1 cellular context compared by ENCODE assay signal in genomic region chr18:79413025-79413424, GRCh38.
TF ChIP-seq lines count a peak whose summit lies in the region.

No MANE protein-coding gene starts in this region.

TF ChIP-seq in K562, 482 proteins besides CTCF, POLR2A, EP300 and RAD21 (continued from another document and continues in another):
- TF ChIP-seq FOSL1 (tag; conservative IDR thresholded peaks at IDR 0.05) (peak; percentile 49), CEBPG (CRISPR knock-in tag; IDR thresholded peaks at IDR 0.05) (peak; percentile 37; the same call in 1 of the 2 replicates), CEBPG (tag; conservative IDR thresholded peaks at IDR 0.05 in 1 of 2, IDR thresholded peaks at IDR 0.05 in 1 of 2) (peak in 1 of 2 experiments; percentile 63; a peak in 1 of 4 replicates), LARP7 (IDR thresholded peaks at IDR 0.05) (no peak), HMGN3 (IDR thresholded peaks at IDR 0.05; ENCODE audit: borderline replicate concordance, extremely low read depth, insufficient read length, low read depth, low read length) (no peak), USF2 (CRISPR knock-in tag; IDR thresholded peaks at IDR 0.05) (no peak), BRD9 (IDR thresholded peaks at IDR 0.05; ENCODE audit: low read depth, partially characterized antibody) (no peak), RHOXF2B (CRISPR knock-in tag; conservative IDR thresholded peaks at IDR 0.05) (no peak), OTX1 (CRISPR knock-in tag; IDR thresholded peaks at IDR 0.05) (no peak), C11orf30 (IDR thresholded peaks at IDR 0.05; ENCODE audit: low read depth) (no peak), ZNF778 (CRISPR knock-in tag; IDR thresholded peaks at IDR 0.05) (no peak), HDAC8 (tag; IDR thresholded peaks at IDR 0.05) (no peak), ZNF280A (IDR thresholded peaks at IDR 0.05; ENCODE audit: low read depth, partially characterized antibody) (no peak), MAFG (tag; conservative IDR thresholded peaks at IDR 0.05) (no peak), SUPT5H (IDR thresholded peaks at IDR 0.05) (no peak), JUN (IDR thresholded peaks at IDR 0.05; ENCODE audit: borderline replicate concordance, low read depth, low read length) (peak; percentile 79), JUN (CRISPR knock-in tag; IDR thresholded peaks at IDR 0.05; ENCODE audit: borderline replicate concordance) (no peak), SETDB1 (IDR thresholded peaks at IDR 0.05; ENCODE audit: low read length) (no peak), TOE1 (IDR thresholded peaks at IDR 0.05; ENCODE audit: borderline replicate concordance) (0 out of 2 replicates have a peak, but pooled peaks have one; percentile 25), TOE1 (CRISPR knock-in tag; IDR thresholded peaks at IDR 0.05; ENCODE audit: borderline replicate concordance, low read depth) (no peak), ZFP1 (CRISPR knock-in tag; IDR thresholded peaks at IDR 0.05) (no peak), ZNF197 (CRISPR knock-in tag; IDR thresholded peaks at IDR 0.05; ENCODE audit: low read depth) (no peak), FIP1L1 (IDR thresholded peaks at IDR 0.05; ENCODE audit: low read depth, low read length, poor library complexity, severe bottlenecking) (no peak), MEF2D (tag; conservative IDR thresholded peaks at IDR 0.05; ENCODE audit: low read depth) (no peak), RCOR1 (IDR thresholded peaks at IDR 0.05; ENCODE audit: borderline replicate concordance in 1 of 2, low read depth in 2 of 2, low read length in 2 of 2) (peak in 1 of 2 experiments; percentile 20; a peak in 1 of 4 replicates), U2AF2 (optimal IDR thresholded peaks at IDR 0.05; ENCODE audit: low read depth, low read length) (no peak), NELFE (IDR thresholded peaks at IDR 0.05; ENCODE audit: insufficient read depth, insufficient read length) (no peak), TCF3 (CRISPR knock-in tag; IDR thresholded peaks at IDR 0.05) (peak; percentile 63), TFAM (CRISPR knock-in tag; conservative IDR thresholded peaks at IDR 0.05) (no peak), NUFIP1 (IDR thresholded peaks at IDR 0.05; ENCODE audit: partially characterized antibody) (no peak), SRSF1 (IDR thresholded peaks at IDR 0.05; ENCODE audit: low read depth, low read length) (no peak), ZNF764 (CRISPR knock-in tag; IDR thresholded peaks at IDR 0.05; ENCODE audit: low read depth) (no peak), FOXK2 (conservative IDR thresholded peaks at IDR 0.05 in 1 of 2, IDR thresholded peaks at IDR 0.05 in 1 of 2; ENCODE audit: low read depth in 2 of 2) (no peak), MCM7 (IDR thresholded peaks at IDR 0.05) (no peak), CHD1 (IDR thresholded peaks at IDR 0.05; ENCODE audit: low read length) (no peak), CBX2 (IDR thresholded peaks at IDR 0.05; ENCODE audit: insufficient read depth, low read length, poor library complexity, severe bottlenecking) (no peak), PHF21A (IDR thresholded peaks at IDR 0.05; ENCODE audit: borderline replicate concordance, low read depth) (no peak), ZNF212 (CRISPR knock-in tag; IDR thresholded peaks at IDR 0.05) (no peak), ZNF696 (CRISPR knock-in tag; conservative IDR thresholded peaks at IDR 0.05) (no peak), ZNF175 (CRISPR knock-in tag; IDR thresholded peaks at IDR 0.05; ENCODE audit: low read depth) (peak; percentile 52; the same call in 1 of the 2 replicates), CUX1 (CRISPR knock-in tag; IDR thresholded peaks at IDR 0.05) (no peak), ZNF134 (CRISPR knock-in tag; conservative IDR thresholded peaks at IDR 0.05) (no peak), MEIS2 (IDR thresholded peaks at IDR 0.05; ENCODE audit: partially characterized antibody) (peak; percentile 95), ZNF274 (IDR thresholded peaks at IDR 0.05; ENCODE audit: borderline replicate concordance, low read depth, low read length) (no peak), NBN (IDR thresholded peaks at IDR 0.05; ENCODE audit: low read depth) (no peak), TAL1 (IDR thresholded peaks at IDR 0.05) (peak; percentile 20; the same call in 1 of the 2 replicates), BDP1 (IDR thresholded peaks at IDR 0.05; ENCODE audit: insufficient read depth, insufficient read length) (no peak), HNRNPLL (IDR thresholded peaks at IDR 0.05; ENCODE audit: low read depth, low read length, poor library complexity, severe bottlenecking) (no peak)
- TF ChIP-seq, protein P1, sequence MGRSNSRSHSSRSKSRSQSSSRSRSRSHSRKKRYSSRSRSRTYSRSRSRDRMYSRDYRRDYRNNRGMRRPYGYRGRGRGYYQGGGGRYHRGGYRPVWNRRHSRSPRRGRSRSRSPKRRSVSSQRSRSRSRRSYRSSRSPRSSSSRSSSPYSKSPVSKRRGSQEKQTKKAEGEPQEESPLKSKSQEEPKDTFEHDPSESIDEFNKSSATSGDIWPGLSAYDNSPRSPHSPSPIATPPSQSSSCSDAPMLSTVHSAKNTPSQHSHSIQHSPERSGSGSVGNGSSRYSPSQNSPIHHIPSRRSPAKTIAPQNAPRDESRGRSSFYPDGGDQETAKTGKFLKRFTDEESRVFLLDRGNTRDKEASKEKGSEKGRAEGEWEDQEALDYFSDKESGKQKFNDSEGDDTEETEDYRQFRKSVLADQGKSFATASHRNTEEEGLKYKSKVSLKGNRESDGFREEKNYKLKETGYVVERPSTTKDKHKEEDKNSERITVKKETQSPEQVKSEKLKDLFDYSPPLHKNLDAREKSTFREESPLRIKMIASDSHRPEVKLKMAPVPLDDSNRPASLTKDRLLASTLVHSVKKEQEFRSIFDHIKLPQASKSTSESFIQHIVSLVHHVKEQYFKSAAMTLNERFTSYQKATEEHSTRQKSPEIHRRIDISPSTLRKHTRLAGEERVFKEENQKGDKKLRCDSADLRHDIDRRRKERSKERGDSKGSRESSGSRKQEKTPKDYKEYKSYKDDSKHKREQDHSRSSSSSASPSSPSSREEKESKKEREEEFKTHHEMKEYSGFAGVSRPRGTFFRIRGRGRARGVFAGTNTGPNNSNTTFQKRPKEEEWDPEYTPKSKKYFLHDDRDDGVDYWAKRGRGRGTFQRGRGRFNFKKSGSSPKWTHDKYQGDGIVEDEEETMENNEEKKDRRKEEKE (IDR thresholded peaks at IDR 0.05; ENCODE audit: borderline replicate concordance in 1 of 2, control insufficient read depth in 1 of 2, low read depth in 2 of 2, low read length in 1 of 2) = no peak
- TF ChIP-seq, protein P2, sequence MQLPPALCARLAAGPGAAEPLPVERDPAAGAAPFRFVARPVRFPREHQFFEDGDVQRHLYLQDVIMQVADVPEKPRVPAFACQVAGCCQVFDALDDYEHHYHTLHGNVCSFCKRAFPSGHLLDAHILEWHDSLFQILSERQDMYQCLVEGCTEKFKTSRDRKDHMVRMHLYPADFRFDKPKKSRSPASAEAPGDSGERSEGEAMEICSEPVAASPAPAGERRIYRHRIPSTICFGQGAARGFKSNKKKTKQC (CRISPR knock-in tag; IDR thresholded peaks at IDR 0.05) = no peak
- TF ChIP-seq, protein P3, sequence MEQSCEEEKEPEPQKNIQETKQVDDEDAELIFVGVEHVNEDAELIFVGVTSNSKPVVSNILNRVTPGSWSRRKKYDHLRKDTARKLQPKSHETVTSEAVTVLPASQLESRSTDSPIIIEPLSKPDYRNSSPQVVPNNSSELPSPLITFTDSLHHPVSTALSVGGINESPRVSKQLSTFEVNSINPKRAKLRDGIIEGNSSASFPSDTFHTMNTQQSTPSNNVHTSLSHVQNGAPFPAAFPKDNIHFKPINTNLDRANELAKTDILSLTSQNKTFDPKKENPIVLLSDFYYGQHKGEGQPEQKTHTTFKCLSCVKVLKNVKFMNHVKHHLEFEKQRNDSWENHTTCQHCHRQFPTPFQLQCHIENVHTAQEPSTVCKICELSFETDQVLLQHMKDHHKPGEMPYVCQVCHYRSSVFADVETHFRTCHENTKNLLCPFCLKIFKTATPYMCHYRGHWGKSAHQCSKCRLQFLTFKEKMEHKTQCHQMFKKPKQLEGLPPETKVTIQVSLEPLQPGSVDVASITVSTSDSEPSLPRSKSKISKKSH (CRISPR knock-in tag; IDR thresholded peaks at IDR 0.05) = no peak
- TF ChIP-seq, protein P4, sequence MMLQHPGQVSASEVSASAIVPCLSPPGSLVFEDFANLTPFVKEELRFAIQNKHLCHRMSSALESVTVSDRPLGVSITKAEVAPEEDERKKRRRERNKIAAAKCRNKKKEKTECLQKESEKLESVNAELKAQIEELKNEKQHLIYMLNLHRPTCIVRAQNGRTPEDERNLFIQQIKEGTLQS (IDR thresholded peaks at IDR 0.05) = peak; percentile 96
- TF ChIP-seq, protein P4 (CRISPR knock-in tag; conservative IDR thresholded peaks at IDR 0.05) = no peak; the same call in 1 of the 2 replicates
- TF ChIP-seq, protein P5, sequence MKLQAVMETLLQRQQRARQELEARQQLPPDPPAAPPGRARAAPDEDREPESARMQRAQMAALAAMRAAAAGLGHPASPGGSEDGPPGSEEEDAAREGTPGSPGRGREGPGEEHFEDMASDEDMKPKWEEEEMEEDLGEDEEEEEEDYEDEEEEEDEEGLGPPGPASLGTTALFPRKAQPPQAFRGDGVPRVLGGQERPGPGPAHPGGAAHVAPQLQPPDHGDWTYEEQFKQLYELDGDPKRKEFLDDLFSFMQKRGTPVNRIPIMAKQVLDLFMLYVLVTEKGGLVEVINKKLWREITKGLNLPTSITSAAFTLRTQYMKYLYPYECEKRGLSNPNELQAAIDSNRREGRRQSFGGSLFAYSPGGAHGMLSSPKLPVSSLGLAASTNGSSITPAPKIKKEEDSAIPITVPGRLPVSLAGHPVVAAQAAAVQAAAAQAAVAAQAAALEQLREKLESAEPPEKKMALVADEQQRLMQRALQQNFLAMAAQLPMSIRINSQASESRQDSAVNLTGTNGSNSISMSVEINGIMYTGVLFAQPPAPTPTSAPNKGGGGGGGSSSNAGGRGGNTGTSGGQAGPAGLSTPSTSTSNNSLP (IDR thresholded peaks at IDR 0.05; ENCODE audit: borderline replicate concordance, low read depth, low read length) = no peak
- TF ChIP-seq, protein P6, sequence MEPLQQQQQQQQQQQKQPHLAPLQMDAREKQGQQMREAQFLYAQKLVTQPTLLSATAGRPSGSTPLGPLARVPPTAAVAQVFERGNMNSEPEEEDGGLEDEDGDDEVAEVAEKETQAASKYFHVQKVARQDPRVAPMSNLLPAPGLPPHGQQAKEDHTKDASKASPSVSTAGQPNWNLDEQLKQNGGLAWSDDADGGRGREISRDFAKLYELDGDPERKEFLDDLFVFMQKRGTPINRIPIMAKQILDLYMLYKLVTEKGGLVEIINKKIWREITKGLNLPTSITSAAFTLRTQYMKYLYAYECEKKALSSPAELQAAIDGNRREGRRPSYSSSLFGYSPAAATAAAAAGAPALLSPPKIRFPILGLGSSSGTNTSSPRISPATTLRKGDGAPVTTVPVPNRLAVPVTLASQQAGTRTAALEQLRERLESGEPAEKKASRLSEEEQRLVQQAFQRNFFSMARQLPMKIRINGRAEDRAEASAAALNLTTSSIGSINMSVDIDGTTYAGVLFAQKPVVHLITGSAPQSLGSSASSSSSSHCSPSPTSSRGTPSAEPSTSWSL (CRISPR knock-in tag; IDR thresholded peaks at IDR 0.05; ENCODE audit: borderline replicate concordance) = no peak
